Comparison of ENCODE assay signal across 1 cellular context in the genomic region with DNA sequence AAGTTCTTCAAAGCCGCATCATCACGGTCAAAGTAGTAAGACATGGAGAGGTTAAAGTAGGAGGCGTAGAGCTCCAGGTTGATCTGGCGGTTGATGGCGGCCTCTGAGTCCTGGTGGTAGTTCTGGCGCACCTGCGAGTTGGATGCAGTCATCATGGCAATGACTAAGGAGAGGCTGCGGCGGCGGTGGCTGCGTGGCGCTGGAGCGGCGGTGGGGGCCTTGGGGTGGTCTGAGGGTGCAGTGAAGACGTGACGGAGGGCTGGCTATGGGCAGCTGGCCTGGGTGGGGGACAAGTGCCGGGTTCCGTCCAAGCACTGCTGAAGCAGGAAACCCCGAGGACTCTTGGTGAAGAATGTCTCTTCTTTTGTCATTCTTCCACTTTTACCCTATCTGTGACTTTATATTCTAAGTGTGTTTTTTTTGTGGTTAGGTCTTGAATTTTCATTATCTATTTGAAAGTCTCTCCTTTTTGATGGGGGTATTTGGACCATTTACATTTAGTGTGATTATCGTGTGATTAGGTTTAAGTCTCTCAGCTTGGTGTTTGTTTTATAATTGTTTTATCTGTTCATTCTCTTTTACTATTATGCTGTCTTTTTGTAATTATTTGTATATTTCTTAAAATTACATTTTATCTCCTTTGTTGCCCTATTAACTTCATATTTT.
TF ChIP-seq lines count a peak whose summit lies in the region.

No MANE protein-coding gene starts in this region.

TF ChIP-seq in K562, 482 proteins besides CTCF, POLR2A, EP300 and RAD21 (continued from another document):
- TF ChIP-seq, protein P1, sequence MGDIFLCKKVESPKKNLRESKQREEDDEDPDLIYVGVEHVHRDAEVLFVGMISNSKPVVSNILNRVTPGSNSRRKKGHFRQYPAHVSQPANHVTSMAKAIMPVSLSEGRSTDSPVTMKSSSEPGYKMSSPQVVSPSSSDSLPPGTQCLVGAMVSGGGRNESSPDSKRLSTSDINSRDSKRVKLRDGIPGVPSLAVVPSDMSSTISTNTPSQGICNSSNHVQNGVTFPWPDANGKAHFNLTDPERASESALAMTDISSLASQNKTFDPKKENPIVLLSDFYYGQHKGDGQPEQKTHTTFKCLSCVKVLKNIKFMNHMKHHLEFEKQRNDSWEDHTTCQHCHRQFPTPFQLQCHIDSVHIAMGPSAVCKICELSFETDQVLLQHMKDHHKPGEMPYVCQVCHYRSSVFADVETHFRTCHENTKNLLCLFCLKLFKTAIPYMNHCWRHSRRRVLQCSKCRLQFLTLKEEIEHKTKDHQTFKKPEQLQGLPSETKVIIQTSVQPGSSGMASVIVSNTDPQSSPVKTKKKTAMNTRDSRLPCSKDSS (IDR thresholded peaks at IDR 0.05; ENCODE audit: low read depth, partially characterized antibody): peak; percentile 66
- TF ChIP-seq CBX3 (IDR thresholded peaks at IDR 0.05; ENCODE audit: borderline replicate concordance in 1 of 2, low read length in 2 of 2): peak in 1 of 2 experiments; percentile 43; a peak in 1 of 3 replicates
- TF ChIP-seq MTA1 (IDR thresholded peaks at IDR 0.05; ENCODE audit: borderline replicate concordance): no peak
- 0 out of 2 replicates have a peak, but pooled peaks have one; percentile 44 for TF ChIP-seq SMARCA5 (IDR thresholded peaks at IDR 0.05)
- TF ChIP-seq CSDE1 (IDR thresholded peaks at IDR 0.05): 0 out of 4 replicates have a peak, but pooled peaks of 1 of the 2 experiments have one; percentile 46
- TF ChIP-seq, protein P2, sequence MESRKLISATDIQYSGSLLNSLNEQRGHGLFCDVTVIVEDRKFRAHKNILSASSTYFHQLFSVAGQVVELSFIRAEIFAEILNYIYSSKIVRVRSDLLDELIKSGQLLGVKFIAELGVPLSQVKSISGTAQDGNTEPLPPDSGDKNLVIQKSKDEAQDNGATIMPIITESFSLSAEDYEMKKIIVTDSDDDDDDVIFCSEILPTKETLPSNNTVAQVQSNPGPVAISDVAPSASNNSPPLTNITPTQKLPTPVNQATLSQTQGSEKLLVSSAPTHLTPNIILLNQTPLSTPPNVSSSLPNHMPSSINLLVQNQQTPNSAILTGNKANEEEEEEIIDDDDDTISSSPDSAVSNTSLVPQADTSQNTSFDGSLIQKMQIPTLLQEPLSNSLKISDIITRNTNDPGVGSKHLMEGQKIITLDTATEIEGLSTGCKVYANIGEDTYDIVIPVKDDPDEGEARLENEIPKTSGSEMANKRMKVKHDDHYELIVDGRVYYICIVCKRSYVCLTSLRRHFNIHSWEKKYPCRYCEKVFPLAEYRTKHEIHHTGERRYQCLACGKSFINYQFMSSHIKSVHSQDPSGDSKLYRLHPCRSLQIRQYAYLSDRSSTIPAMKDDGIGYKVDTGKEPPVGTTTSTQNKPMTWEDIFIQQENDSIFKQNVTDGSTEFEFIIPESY (CRISPR knock-in tag; IDR thresholded peaks at IDR 0.05): peak; percentile 92
- no peak for TF ChIP-seq FOXJ3 (CRISPR knock-in tag; IDR thresholded peaks at IDR 0.05)
- no peak for TF ChIP-seq GABPB1 (CRISPR knock-in tag; IDR thresholded peaks at IDR 0.05)
- TF ChIP-seq ZNF354B (CRISPR knock-in tag; IDR thresholded peaks at IDR 0.05): peak; percentile 93
- TF ChIP-seq TRIM24 (IDR thresholded peaks at IDR 0.05): peak in 1 of 2 experiments; percentile 27; a peak in 1 of 4 replicates
- no peak for TF ChIP-seq STAT5A (IDR thresholded peaks at IDR 0.05; ENCODE audit: borderline replicate concordance, low read length)
